13 cellular contexts compared by ENCODE assay signal in genomic region chr2:207416111-207416510, GRCh38.
DNase-seq lines count a peak whose midpoint lies in the region; ATAC-seq, FAIRE-seq and TF ChIP-seq lines count a peak whose summit lies in the region.
"Had no signal": no experiment of that assay in that cellular context is flagged by ENCODE, and none has a peak within 500 bp of the region (broad histone marks: within the 10 kb centered on the region; RNA-seq: fewer than 3 reads in every experiment).

No MANE protein-coding gene starts in this region.

- H2AFZ ChIP-seq in HepG2 (ENCODE audit: low read length) (no peak overlapping the region), K562 (ENCODE audit: low read depth, low read length) (peak overlapping the region; percentile 15; the same call in 1 of the 2 replicates)

- no peak for DNase-seq in HepG2 (ENCODE audit: low spot score)
- no peak for DNase-seq in K562 (ENCODE audit: extremely low read depth in 1 of 4, low spot score in 3 of 4)
- DNase-seq in left lobe of liver (ENCODE audit: low spot score): peak; percentile 45
- no peak for DNase-seq in stimulated activated CD4-positive, alpha-beta T cell treated with anti-CD3 and anti-CD28 coated beads, Interleukin-12 subunit alpha, Interleukin-12 subunit beta, amount 100 ng/mL, for 4 hours
- no peak for DNase-seq in NCI-H2171 (lab: John Stamatoyannopoulos, UW)
- DNase-seq: DMS 273 treated with DMSO at 0.1 percent for 48 hours, H7, IMR-90, Right ventricle myocardium superior had no signal

- H3K27ac ChIP-seq in liver (ENCODE audit: low read depth in 1 of 2, low read length in 2 of 2) (no peak overlapping the region), HepG2 (ENCODE audit: extremely low read length, insufficient read depth, low read length) (no peak overlapping the region), K562 (ENCODE audit: extremely low read depth, low read depth, low read length) (peak overlapping the region; percentile 92)
- H3K27ac ChIP-seq: BLaER1 treated with 17β-estradiol and CSF1 and Interleukin-3, amounts not matched to agents 10 nM and 100 nM had no signal

- CTCF ChIA-PET in HepG2 (lab: Yijun Ruan, JAX; ENCODE audit: low intra/inter-chr PET ratio, low total read pairs): no interaction called here
- CTCF ChIA-PET in K562 (lab: Yijun Ruan, JAX; ENCODE audit: low intra/inter-chr PET ratio): no interaction called here

- TF ChIP-seq EP300 in HepG2 (IDR thresholded peaks at IDR 0.05; ENCODE audit: low read depth in 2 of 2, low read length in 2 of 2) (no peak), HepG2 (CRISPR knock-in tag; IDR thresholded peaks at IDR 0.05; ENCODE audit: borderline replicate concordance) (no peak), K562 (IDR thresholded peaks at IDR 0.05; ENCODE audit: low read length) (no peak)

- FAIRE-seq in HepG2 (lab: Jason Lieb, UNC): no peak
- no peak for FAIRE-seq in K562 (lab: Jason Lieb, UNC)

- TF ChIP-seq POLR2A in HepG2 (IDR thresholded peaks at IDR 0.05; ENCODE audit: insufficient read depth in 1 of 2, low read depth in 2 of 2, low read length in 2 of 2) (no peak), K562 (conservative IDR thresholded peaks at IDR 0.05) (no peak)

- H3K4me2 ChIP-seq in HepG2 (ENCODE audit: low read depth, low read length) (no peak overlapping the region), K562 (ENCODE audit: insufficient read depth, low read length) (no peak overlapping the region)
- H3K4me2 ChIP-seq: BLaER1 treated with 17β-estradiol and CSF1 and Interleukin-3, amounts not matched to agents 10 nM and 100 nM had no signal

- ATAC-seq in HepG2: no peak
- no peak for ATAC-seq in K562
- ATAC-seq in left lobe of liver: peak; percentile 94
- ATAC-seq in HG03378 (IDR thresholded peaks at IDR 0.05; ENCODE audit: unreplicated experiment): no peak
- ATAC-seq in GM19463 (IDR thresholded peaks at IDR 0.05; ENCODE audit: unreplicated experiment): no peak

- H3K9ac ChIP-seq in liver (ENCODE audit: low read depth in 1 of 2, low read length in 2 of 2) (no peak overlapping the region), HepG2 (ENCODE audit: insufficient read depth, low read depth, low read length) (no peak overlapping the region), K562 (ENCODE audit: insufficient read depth in 1 of 2, low read depth in 2 of 2, low read length in 2 of 2) (no peak overlapping the region)
- H3K9ac ChIP-seq: BLaER1 treated with 17β-estradiol and CSF1 and Interleukin-3, amounts not matched to agents 10 nM and 100 nM had no signal

- 29% methylated on average over 3 of the region's 3 CpGs for WGBS in liver
- 5% methylated on average over 3 of the region's 3 CpGs for WGBS in HepG2 (ENCODE audit: low lambda C conversion rate)
- 17% methylated on average over 2 of the region's 3 CpGs for WGBS in K562 (ENCODE audit: insufficient coverage, low coverage, missing lambda C conversion rate)

- BruUV-seq in HepG2 (replicated peaks; lab: Mats Ljungman, UMichigan) (no TSS peak), K562 (replicated peaks; lab: Mats Ljungman, UMichigan) (no TSS peak)

- H3K9me1 ChIP-seq in K562 (ENCODE audit: control insufficient read depth, insufficient read depth, low read length): no peaks in the 10 kb centered on the region

- in situ Hi-C loops in HepG2 (cut with HindIII; ENCODE audit: extremely low pct_ligation_motif_present, low pct_unique_long_range_greater_than_20kb): no loop called here
- in situ Hi-C loops in K562 (cut with MboI): no loop called here

- H3K36me3 ChIP-seq in liver (ENCODE audit: control insufficient read depth in 4 of 4, insufficient read depth in 3 of 4, low read depth in 1 of 4, low read length in 3 of 4) (no peaks in the 10 kb centered on the region), HepG2 (replicated peaks in 1 of 2; ENCODE audit: control insufficient read depth in 1 of 2, insufficient read depth in 2 of 2, low read length in 2 of 2) (no peaks in the 10 kb centered on the region), K562 (ENCODE audit: control insufficient read depth, insufficient read depth, low read length) (no peaks in the 10 kb centered on the region; the same call in 2 of the 3 replicates)
- H3K36me3 ChIP-seq: BLaER1 treated with 17β-estradiol and CSF1 and Interleukin-3, amounts not matched to agents 10 nM and 100 nM had no signal

- TF ChIP-seq RAD21 in liver (IDR thresholded peaks at IDR 0.05) (peak in 1 of 2 donors; percentile 39), HepG2 (CRISPR knock-in tag; IDR thresholded peaks at IDR 0.05) (no peak), K562 (CRISPR knock-in tag; conservative IDR thresholded peaks at IDR 0.05 in 1 of 2, IDR thresholded peaks at IDR 0.05 in 1 of 2) (no peak)

- H3K4me3 ChIP-seq in liver (ENCODE audit: low read depth in 1 of 3, low read length in 3 of 3) (no peak overlapping the region), HepG2 (replicated peaks in 1 of 3; ENCODE audit: insufficient read depth in 1 of 3, low read depth in 2 of 3, low read length in 3 of 3) (no peak overlapping the region), K562 (no peak overlapping the region)
- H3K4me3 ChIP-seq: BLaER1 treated with 17β-estradiol and CSF1 and Interleukin-3, amounts not matched to agents 10 nM and 100 nM had no signal

- H4K20me1 ChIP-seq in HepG2 (ENCODE audit: insufficient read depth, low read length) (no peaks in the 10 kb centered on the region), K562 (replicated peaks; ENCODE audit: control insufficient read depth, insufficient read depth, low read length) (no peaks in the 10 kb centered on the region)
- H4K20me1 ChIP-seq: BLaER1 treated with 17β-estradiol and CSF1 and Interleukin-3, amounts not matched to agents 10 nM and 100 nM had no signal

- H3K79me2 ChIP-seq in HepG2 (ENCODE audit: insufficient read depth, low read length) (no peaks in the 10 kb centered on the region), K562 (ENCODE audit: control insufficient read depth, insufficient read depth, low read length) (no peaks in the 10 kb centered on the region)

- intact Hi-C loops in HepG2 (cut with micrococcal nuclease; ENCODE audit: unreplicated experiment): no loop called here
- intact Hi-C loops in K562 (cut with micrococcal nuclease): no loop called here

- H3K9me3 ChIP-seq in liver (ENCODE audit: control insufficient read depth in 4 of 4, low read length in 3 of 4) (no peaks in the 10 kb centered on the region), HepG2 (ENCODE audit: low read length) (no peaks in the 10 kb centered on the region), K562 (replicated peaks; ENCODE audit: control insufficient read depth, insufficient read depth, low read depth, low read length) (no peaks in the 10 kb centered on the region)
- H3K9me3 ChIP-seq: BLaER1 treated with 17β-estradiol and CSF1 and Interleukin-3, amounts not matched to agents 10 nM and 100 nM had no signal

- H3K4me1 ChIP-seq in liver (ENCODE audit: control insufficient read depth in 4 of 4, insufficient read depth in 4 of 4, low read length in 3 of 4) (peaks cover 0 to 2% (median 1%) of the 10 kb centered on the region in 4 donors), HepG2 (ENCODE audit: insufficient read depth, low read length) (no peaks in the 10 kb centered on the region), K562 (replicated peaks in 1 of 2; ENCODE audit: control insufficient read depth in 2 of 2, insufficient read depth in 2 of 2, low read length in 2 of 2) (peaks cover 4 to 49% of the 10 kb centered on the region in 2 experiments; a peak in 3 of 5 replicates)

- TF ChIP-seq CTCF in liver (IDR thresholded peaks at IDR 0.05; ENCODE audit: low read depth, low read length, missing input control): no peak
- TF ChIP-seq CTCF in HepG2 (CRISPR knock-in tag; IDR thresholded peaks at IDR 0.05): no peak
- TF ChIP-seq CTCF in K562 (IDR thresholded peaks at IDR 0.05 in 2 of 3, conservative IDR thresholded peaks at IDR 0.05 in 1 of 3; ENCODE audit: insufficient read depth in 2 of 3, low read depth in 1 of 3, low read length in 3 of 3): no peak

- POLR2A ChIA-PET in HepG2 (lab: Yijun Ruan, JAX): no interaction called here
- POLR2A ChIA-PET in K562 (lab: Yijun Ruan, JAX): no interaction called here

- H3K27me3 ChIP-seq in liver (ENCODE audit: control insufficient read depth in 4 of 4, insufficient read depth in 4 of 4, low read length in 3 of 4) (no peaks in the 10 kb centered on the region), HepG2 (ENCODE audit: control insufficient read depth in 1 of 2, insufficient read depth in 2 of 2, low read length in 2 of 2) (no peaks in the 10 kb centered on the region; a peak in 1 of 5 replicates), K562 (ENCODE audit: control insufficient read depth in 2 of 2, insufficient read depth in 2 of 2, low read length in 2 of 2) (no peaks in the 10 kb centered on the region)
- H3K27me3 ChIP-seq: BLaER1 treated with 17β-estradiol and CSF1 and Interleukin-3, amounts not matched to agents 10 nM and 100 nM had no signal

TF ChIP-seq in liver, 16 proteins besides CTCF, POLR2A, EP300 and RAD21 (continues in another document):
- no peak for TF ChIP-seq GABPA (IDR thresholded peaks at IDR 0.05 in 1 of 2, conservative IDR thresholded peaks at IDR 0.05 in 1 of 2)
- no peak for TF ChIP-seq EGR1 (IDR thresholded peaks at IDR 0.05; ENCODE audit: low read depth in 2 of 2)
- no peak for TF ChIP-seq FOXA1 (IDR thresholded peaks at IDR 0.05)
- peak; percentile 57 for TF ChIP-seq HNF4G (IDR thresholded peaks at IDR 0.05)
- TF ChIP-seq YY1 (IDR thresholded peaks at IDR 0.05): peak; percentile 65

TF ChIP-seq in HepG2, 621 proteins besides CTCF, POLR2A, EP300 and RAD21 (continues in another document):
- TF ChIP-seq HNRNPUL1 (IDR thresholded peaks at IDR 0.05; ENCODE audit: low read depth, low read length) (no peak), NONO (IDR thresholded peaks at IDR 0.05) (no peak), NONO (CRISPR knock-in tag; conservative IDR thresholded peaks at IDR 0.05) (no peak)

TF ChIP-seq in K562, 482 proteins besides CTCF, POLR2A, EP300 and RAD21 (continues in another document):
- TF ChIP-seq ZNF263 (CRISPR knock-in tag; IDR thresholded peaks at IDR 0.05; ENCODE audit: borderline replicate concordance): no peak
- no peak for TF ChIP-seq ATF4 (CRISPR knock-in tag; IDR thresholded peaks at IDR 0.05)
- no peak for TF ChIP-seq MXD1 (CRISPR knock-in tag; IDR thresholded peaks at IDR 0.05; ENCODE audit: borderline replicate concordance, poor library complexity, severe bottlenecking)
- TF ChIP-seq JUND (IDR thresholded peaks at IDR 0.05; ENCODE audit: borderline replicate concordance, low read depth, low read length): no peak
- TF ChIP-seq JUND (tag; IDR thresholded peaks at IDR 0.05; ENCODE audit: borderline replicate concordance, low read depth, low read length): no peak
